8 cellular contexts compared by ENCODE assay signal in the genomic region with DNA sequence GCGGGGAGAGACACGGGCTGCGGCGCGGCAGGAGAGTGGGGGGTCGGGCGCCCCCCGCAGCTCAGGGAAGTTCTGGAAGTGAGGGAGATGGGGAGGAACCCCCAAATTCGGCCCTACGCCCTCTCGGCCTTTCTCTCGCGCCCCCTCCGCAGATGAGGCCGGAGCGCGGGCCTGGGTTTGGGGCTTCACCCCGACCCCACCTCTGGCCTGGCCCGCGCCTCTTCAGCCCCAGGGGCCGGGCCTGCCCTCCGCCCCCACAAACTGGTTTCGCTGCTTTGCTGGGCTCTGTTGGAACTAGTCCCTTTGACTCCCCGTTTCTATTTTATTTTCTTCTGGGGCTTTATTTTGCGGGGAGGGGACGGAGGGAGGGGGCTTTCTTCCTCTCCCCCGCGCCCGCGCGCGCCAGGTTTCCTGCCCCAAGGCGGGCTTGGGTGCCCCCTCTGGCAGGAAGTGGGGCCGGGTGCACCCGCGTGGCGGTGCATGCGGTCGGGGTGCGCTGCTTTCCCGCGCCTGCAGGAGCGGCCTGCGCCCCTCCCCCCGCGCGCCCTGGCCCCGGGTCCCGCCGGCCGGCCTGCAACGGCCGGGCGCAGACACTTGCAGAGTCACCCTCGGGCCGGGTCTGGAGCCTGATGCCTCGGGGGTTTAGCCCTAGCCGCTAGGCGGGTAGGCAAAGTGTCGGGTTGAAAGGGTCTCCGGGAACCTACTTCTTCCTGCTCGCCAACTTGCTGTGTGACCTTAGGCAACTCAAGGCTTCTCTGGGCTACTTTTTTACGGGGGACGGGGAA. TPM values are rescaled to one million over a fixed set of nuclear protein-coding genes. Genes with fewer than 3 reads are reported as not detected.
DNase-seq lines count a peak whose midpoint lies in the region; ATAC-seq and TF ChIP-seq lines count a peak whose summit lies in the region.

No MANE protein-coding gene starts in this region.

- no peaks in the 10 kb centered on the region for H3K9me3 ChIP-seq in thymus (ENCODE audit: control insufficient read depth)

- ATAC-seq in GM21390 (IDR thresholded peaks at IDR 0.05; ENCODE audit: unreplicated experiment) (peak; percentile 17), esophagus mucosa (peak; percentile 13), naive B cell (ENCODE audit: low read depth in 2 of 2) (peak; percentile 5 to 6)

- peak overlapping the region; percentile 70 for H3K4me3 ChIP-seq in thymus (ENCODE audit: low read length)

- H3K27ac ChIP-seq in C4-2B (peak overlapping the region; percentile 97), thymus (ENCODE audit: low read depth) (peak overlapping the region; percentile 67)

- H3K36me3 ChIP-seq in thymus (ENCODE audit: control insufficient read depth, insufficient read depth): peaks cover 33% of the 10 kb centered on the region

- H3K4me1 Mint-ChIP-seq in naive B cell: peaks cover 25 to 60% (median 40%) of the 10 kb centered on the region in 3 donors

- no peaks in the 10 kb centered on the region for H3K27me3 Mint-ChIP-seq in naive B cell

- peak; percentile 27 for TF ChIP-seq CTCF in C4-2B (conservative IDR thresholded peaks at IDR 0.05)

- peaks cover 22% of the 10 kb centered on the region for H3K4me1 ChIP-seq in thymus (ENCODE audit: control insufficient read depth, insufficient read depth, low read length)

- no peaks in the 10 kb centered on the region for H3K9me3 Mint-ChIP-seq in naive B cell

- DNase-seq in NCI-H69 (lab: John Stamatoyannopoulos, UW): peak; percentile 90
- DNase-seq in activated T-cell treated with anti-CD3 and anti-CD28 coated beads for 1 hour (ENCODE audit: low read depth): peak; percentile 61
- peak; percentile 70 for DNase-seq in naive B cell
- no peak for DNase-seq in mucosa of gallbladder (ENCODE audit: low spot score)

- H3K27ac Mint-ChIP-seq in naive B cell: peak overlapping the region; percentile 53 to 96 (median 82)

- WGBS in thymus: 1% methylated on average over 64 of the region's 64 CpGs

- H3K4me3 Mint-ChIP-seq in naive B cell: peak overlapping the region; percentile 70 to 93 (median 84)

- peaks cover 0 to 4% of the 10 kb centered on the region in 2 donors for H3K36me3 Mint-ChIP-seq in naive B cell

- no peaks in the 10 kb centered on the region for H3K27me3 ChIP-seq in thymus (ENCODE audit: control insufficient read depth, insufficient read depth)

RNA-seq across cellular contexts. Expression of gene HMGA1, which starts 1.2 kb away (rescaled TPM):
- total RNA-seq in esophagus mucosa (244 TPM), mucosa of gallbladder (88.6 TPM)
- polyA plus RNA-seq in naive B cell (ENCODE audit: low read depth in 6 of 6) (10 to 100 TPM; 17.2 to 38.1 (median 31.2) TPM), thymus (55.5 TPM)

RNA-seq across cellular contexts. Expression of gene SMIM29, which starts 10.9 kb away (rescaled TPM):
- 30.6 TPM for total RNA-seq in esophagus mucosa
- 100 to 1,000 TPM in 3 of 6 donors, 10 to 100 TPM in 3; 91.2 to 127 (median 99.0) TPM for polyA plus RNA-seq in naive B cell (ENCODE audit: low read depth in 6 of 6)
- polyA plus RNA-seq in thymus: 43.3 TPM
- 28.9 TPM for total RNA-seq in mucosa of gallbladder
